ENCODE assay signal across 8 cellular contexts in the genomic region with DNA sequence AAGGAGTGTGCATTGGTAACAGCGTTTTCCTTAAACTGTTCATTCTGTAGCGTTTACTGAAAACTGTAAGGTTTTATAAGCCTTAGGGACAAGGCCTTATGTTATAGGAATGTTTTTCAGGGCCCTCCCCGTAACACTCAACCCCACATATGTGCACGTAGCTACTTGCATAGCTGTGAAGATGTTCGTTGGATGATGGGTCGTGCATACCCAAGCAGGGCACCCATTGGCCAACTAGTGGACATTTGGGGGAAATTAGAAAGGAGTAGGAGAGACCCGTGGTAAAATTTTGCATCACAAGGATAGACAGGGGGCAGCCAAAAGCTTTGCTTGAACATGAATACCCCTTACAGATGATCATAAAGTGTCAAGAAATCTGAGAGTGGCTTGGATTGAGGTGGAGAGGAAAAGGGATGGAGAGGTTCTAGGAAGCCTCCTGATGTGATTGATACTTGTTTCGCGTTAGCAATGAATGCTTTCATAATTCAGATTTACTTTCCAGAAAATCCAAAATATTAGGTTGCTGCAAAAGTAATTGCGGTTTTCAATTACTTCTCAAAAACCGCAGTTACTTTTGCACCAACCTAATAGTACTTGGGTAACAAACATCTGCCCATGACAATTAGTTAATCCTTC. TPM values are rescaled to one million over a fixed set of nuclear protein-coding genes. Genes with fewer than 3 reads are reported as not detected.
DNase-seq lines count a peak whose midpoint lies in the region; ATAC-seq and TF ChIP-seq lines count a peak whose summit lies in the region.

No MANE protein-coding gene starts in this region.

- H3K27ac ChIP-seq in RWPE2 (ENCODE audit: poor library complexity, severe bottlenecking) (peak overlapping the region; percentile 37), brain microvascular endothelial cell (peak overlapping the region; percentile 88), gastrocnemius medialis (peak overlapping the region in 3 of 4 donors; percentile 71 to 89 (median 74))

- TF ChIP-seq CTCF in RWPE2 (IDR thresholded peaks at IDR 0.05; ENCODE audit: poor library complexity, severe bottlenecking) (peak; percentile 73), brain microvascular endothelial cell (IDR thresholded peaks at IDR 0.05; ENCODE audit: low read depth, low read length, missing control alignments) (peak; percentile 72), gastrocnemius medialis (IDR thresholded peaks at IDR 0.05 in 4 of 5, conservative IDR thresholded peaks at IDR 0.05 in 1 of 5) (peak in 3 of 5 experiments; percentile 7 to 33 (median 9))

- TF ChIP-seq POLR2A in gastrocnemius medialis (IDR thresholded peaks at IDR 0.05) = no peak

- H3K27me3 ChIP-seq in RWPE2 (ENCODE audit: insufficient read depth, poor library complexity, severe bottlenecking) = no peaks in the 10 kb centered on the region
- H3K27me3 ChIP-seq in brain microvascular endothelial cell (replicated peaks) = no peaks in the 10 kb centered on the region
- no peaks in the 10 kb centered on the region for H3K27me3 ChIP-seq in gastrocnemius medialis

- intact Hi-C loops in gastrocnemius medialis (cut with DNase I; ENCODE audit: low total_unique reads) = no loop called here

- H3K4me3 ChIP-seq in RWPE2 (ENCODE audit: severe bottlenecking) (peak overlapping the region; percentile 87), brain microvascular endothelial cell (ENCODE audit: low read depth, low read length) (peak overlapping the region; percentile 89), iPS-11a (ENCODE audit: low read depth, low read length) (peak overlapping the region; percentile 73), gastrocnemius medialis (peak overlapping the region; percentile 68 to 90 (median 80))

- in situ Hi-C loops in brain microvascular endothelial cell (cut with HindIII; ENCODE audit: low pct_ligation_motif_present, low sequenced_read_pairs) (no loop called here), gastrocnemius medialis (cut with MboI; ENCODE audit: low sequenced_read_pairs in 4 of 4) (no loop called here)

- DNase-seq in ELF-1 (ENCODE audit: low read depth, low spot score) = peak; percentile 59
- peak; percentile 67 for DNase-seq in HuH-7.5 (ENCODE audit: low spot score)
- DNase-seq in RWPE2 (ENCODE audit: low spot score) = no peak
- DNase-seq in brain microvascular endothelial cell = peak; percentile 69
- no peak for DNase-seq in gastrocnemius medialis
- no peak for DNase-seq in NCI-H2029 (lab: John Stamatoyannopoulos, UW)

- ATAC-seq in GM21360 (IDR thresholded peaks at IDR 0.05; ENCODE audit: unreplicated experiment) = peak; percentile 37
- ATAC-seq in RWPE2 (ENCODE audit: low read depth) = peak; percentile 65
- no peak for ATAC-seq in gastrocnemius medialis

- H3K4me1 ChIP-seq in RWPE2 (ENCODE audit: insufficient read depth, poor library complexity, severe bottlenecking) (no peaks in the 10 kb centered on the region), gastrocnemius medialis (peaks cover 9 to 10% of the 10 kb centered on the region in 2 donors)

- no peaks in the 10 kb centered on the region for H3K9me3 ChIP-seq in RWPE2 (ENCODE audit: severe bottlenecking)
- H3K9me3 ChIP-seq in gastrocnemius medialis = no peaks in the 10 kb centered on the region

- H3K36me3 ChIP-seq in RWPE2 (ENCODE audit: low read depth) = peaks cover 19% of the 10 kb centered on the region
- no peaks in the 10 kb centered on the region for H3K36me3 ChIP-seq in brain microvascular endothelial cell (replicated peaks)
- peaks cover 0 to 6% of the 10 kb centered on the region in 2 donors for H3K36me3 ChIP-seq in gastrocnemius medialis

RNA-seq across cellular contexts. Expression of a gene that starts 0.9 kb away (rescaled TPM):
- 1 to 10 TPM; 6.0 to 9.4 (median 8.6) TPM for total RNA-seq in gastrocnemius medialis

Comparison
In these comparisons a context has a peak if more than half of its experiments do, and no peak if none do; other contexts are left out.
1. DNase-seq: peak in ELF-1 (single experiment), HuH-7.5 (single experiment) and brain microvascular endothelial cell (single experiment); none in RWPE2 (single experiment), gastrocnemius medialis (0 of 2) and NCI-H2029 (single experiment).
2. ATAC-seq: peak in GM21360 (single experiment) and RWPE2 (single experiment); none in gastrocnemius medialis (0 of 2).
3. H3K27ac ChIP-seq: peak in every context shown above with its lines; median percentile 88 in brain microvascular endothelial cell; 74 in gastrocnemius medialis; 37 in RWPE2.
4. CTCF ChIP-seq: peak in every context shown above with its lines; median percentile 73 in RWPE2; 72 in brain microvascular endothelial cell; 9 in gastrocnemius medialis.
5. Peak in every context shown above with its lines, with median percentiles within 50 percentile points of each other: H3K4me3 ChIP-seq.